In genomic region chr2:55733335-55733734, GRCh38 we compare ENCODE assay signal across 25 cellular contexts.
"Had no signal": no experiment of that assay in that cellular context is flagged by ENCODE, and none has a peak within 500 bp of the region (broad histone marks: within the 10 kb centered on the region; RNA-seq: fewer than 3 reads in every experiment).

No MANE protein-coding gene starts in this region.

- H3K4me1 ChIP-seq: colonic mucosa, psoas muscle, upper lobe of right lung had no signal

- H3K36me3 Mint-ChIP-seq: activated naive CD4-positive, alpha-beta T cell treated with anti-CD3 and anti-CD28 coated beads, Interleukin-2, amount 10 ng/mL, durations not matched to agents 7 days and 5 days; mesothelial cell of epicardium; stimulated activated memory B cell treated with anti-CD40 and anti-IgM and Interleukin-4, amounts not matched to agents 10 μg/mL and 1 μg/mL and 100 μg/mL, for 72 hours had no signal

- H3K4me3 Mint-ChIP-seq: activated CD4-positive, alpha-beta T cell treated with anti-CD3 and anti-CD28 coated beads, Interleukin-2, amount 10 ng/mL, durations not matched to agents 7 days and 5 days; activated naive CD4-positive, alpha-beta T cell treated with anti-CD3 and anti-CD28 coated beads, Interleukin-2, amount 10 ng/mL, durations not matched to agents 7 days and 5 days; activated naive CD8-positive, alpha-beta T cell treated with anti-CD3 and anti-CD28 coated beads, Interleukin-2, amount 50 U/mL, for 24 hours; activated T-cell treated with anti-CD3 and anti-CD28 coated beads, Interleukin-2, amount 50 U/mL, for 4 hours; central memory CD8-positive, alpha-beta T cell; endodermal cell; mesothelial cell of epicardium; stimulated activated memory B cell treated with anti-CD40 and anti-IgM and Interleukin-4, amounts not matched to agents 10 μg/mL and 1 μg/mL and 100 μg/mL, for 72 hours had no signal

- H3K27me3 ChIP-seq: colonic mucosa, ovary, upper lobe of right lung had no signal

- H3K4me3 ChIP-seq: colonic mucosa, lung, ovary, psoas muscle, smooth muscle cell, thoracic aorta, upper lobe of right lung had no signal

- H3K4me1 Mint-ChIP-seq: activated CD4-positive, alpha-beta T cell treated with anti-CD3 and anti-CD28 coated beads, Interleukin-2, amount 10 ng/mL, durations not matched to agents 7 days and 5 days; activated naive CD4-positive, alpha-beta T cell treated with anti-CD3 and anti-CD28 coated beads, Interleukin-2, amount 10 ng/mL, durations not matched to agents 7 days and 5 days; activated naive CD8-positive, alpha-beta T cell treated with anti-CD3 and anti-CD28 coated beads, Interleukin-2, amount 50 U/mL, for 24 hours; central memory CD8-positive, alpha-beta T cell; endodermal cell; stimulated activated memory B cell treated with anti-CD40 and anti-IgM and Interleukin-4, amounts not matched to agents 10 μg/mL and 1 μg/mL and 100 μg/mL, for 72 hours had no signal

- H3K9me3 ChIP-seq: colonic mucosa, ovary, psoas muscle, thoracic aorta, upper lobe of right lung had no signal

- H3K4me2 ChIP-seq: smooth muscle cell had no signal

- H3K27ac Mint-ChIP-seq: activated CD4-positive, alpha-beta T cell treated with anti-CD3 and anti-CD28 coated beads, Interleukin-2, amount 10 ng/mL, durations not matched to agents 7 days and 5 days; activated naive CD4-positive, alpha-beta T cell treated with anti-CD3 and anti-CD28 coated beads, Interleukin-2, amount 10 ng/mL, durations not matched to agents 7 days and 5 days; activated naive CD8-positive, alpha-beta T cell treated with anti-CD3 and anti-CD28 coated beads, Interleukin-2, amount 50 U/mL, for 24 hours; endodermal cell; mesothelial cell of epicardium; stimulated activated memory B cell treated with anti-CD40 and anti-IgM and Interleukin-4, amounts not matched to agents 10 μg/mL and 1 μg/mL and 100 μg/mL, for 72 hours had no signal

- H3K36me3 ChIP-seq: colonic mucosa, ovary, thoracic aorta, upper lobe of right lung had no signal

- H3K27me3 Mint-ChIP-seq: activated naive CD4-positive, alpha-beta T cell treated with anti-CD3 and anti-CD28 coated beads, Interleukin-2, amount 10 ng/mL, durations not matched to agents 7 days and 5 days; activated naive CD8-positive, alpha-beta T cell treated with anti-CD3 and anti-CD28 coated beads, Interleukin-2, amount 50 U/mL, for 24 hours; stimulated activated memory B cell treated with anti-CD40 and anti-IgM and Interleukin-4, amounts not matched to agents 10 μg/mL and 1 μg/mL and 100 μg/mL, for 72 hours had no signal

- H3K9me3 Mint-ChIP-seq: activated CD4-positive, alpha-beta T cell treated with anti-CD3 and anti-CD28 coated beads, Interleukin-2, amount 10 ng/mL, durations not matched to agents 7 days and 5 days; activated naive CD4-positive, alpha-beta T cell treated with anti-CD3 and anti-CD28 coated beads, Interleukin-2, amount 10 ng/mL, durations not matched to agents 7 days and 5 days; activated naive CD8-positive, alpha-beta T cell treated with anti-CD3 and anti-CD28 coated beads, Interleukin-2, amount 50 U/mL, for 24 hours; activated T-cell treated with anti-CD3 and anti-CD28 coated beads, Interleukin-2, amount 50 U/mL, for 4 hours; central memory CD8-positive, alpha-beta T cell; mesothelial cell of epicardium; stimulated activated memory B cell treated with anti-CD40 and anti-IgM and Interleukin-4, amounts not matched to agents 10 μg/mL and 1 μg/mL and 100 μg/mL, for 72 hours had no signal

- DNase-seq: activated CD4-positive, alpha-beta T cell treated with anti-CD3 and anti-CD28 coated beads, Interleukin-2, amount 10 ng/mL, durations not matched to agents 7 days and 5 days; activated CD8-positive, alpha-beta memory T cell treated with anti-CD3 and anti-CD28 coated beads, Interleukin-2, amount 50 U/mL, for 4 hours; activated naive CD4-positive, alpha-beta T cell treated with anti-CD3 and anti-CD28 coated beads, Interleukin-2, amount 10 ng/mL, durations not matched to agents 7 days and 5 days; activated naive CD8-positive, alpha-beta T cell treated with anti-CD3 and anti-CD28 coated beads, Interleukin-2, amount 50 U/mL, for 24 hours; activated T-cell treated with anti-CD3 and anti-CD28 coated beads, Interleukin-2, amount 50 U/mL, for 4 hours; aorta; colonic mucosa; endodermal cell; glutamatergic neuron; hippocampal formation; islet precursor cell; left colon; ovary; psoas muscle; right cardiac atrium; stimulated activated CD4-positive, alpha-beta T cell treated with anti-CD3 and anti-CD28 coated beads, Interleukin-4, amount 100 ng/mL, for 4 hours; T-helper 1 cell; T-helper 9 cell; upper lobe of right lung had no signal

- H3K27ac ChIP-seq: colonic mucosa, ovary, psoas muscle, thoracic aorta, upper lobe of right lung had no signal
